16 cellular contexts compared by ENCODE assay signal in genomic region chr5:148848378-148849031, GRCh38. TPM values are rescaled to one million over a fixed set of nuclear protein-coding genes. Genes with fewer than 3 reads are reported as not detected.
DNase-seq lines count a peak whose midpoint lies in the region; ATAC-seq and FAIRE-seq lines count a peak whose summit lies in the region.
"Had no signal": no experiment of that assay in that cellular context is flagged by ENCODE, and none has a peak within 500 bp of the region (broad histone marks: within the 10 kb centered on the region; RNA-seq: fewer than 3 reads in every experiment).

No MANE protein-coding gene starts in this region.

- peak; percentile 30 for DNase-seq in NK-92 treated with Interleukin-12 subunit alpha and Interleukin-12 subunit beta, amount 100 ng/mL, for 24 hours (lab: John Stamatoyannopoulos, UW)
- DNase-seq in NK-92 (lab: John Stamatoyannopoulos, UW; ENCODE audit: unreplicated experiment) = no peak
- no peak for DNase-seq in activated T-helper 1 cell treated with anti-CD3 and anti-CD28 coated beads, Interleukin-12 subunit alpha, Interleukin-12 subunit beta, Interleukin-2, Interleukin-4 antibody, amounts not matched to agents 30 ng/mL and 10 ng/mL and 1 ng/mL, durations not matched to agents 14 hours and 24 hours and 36 hours (ENCODE audit: low spot score)
- peak in 3 of 10 donors; percentile 10 to 42 (median 15) for DNase-seq in naive thymus-derived CD8-positive, alpha-beta T cell
- no peak for DNase-seq in frontal cortex (ENCODE audit: low spot score in 2 of 2)
- no peak for DNase-seq in DMS 273 (lab: John Stamatoyannopoulos, UW; ENCODE audit: unreplicated experiment)
- DNase-seq in urothelium cell line (ENCODE audit: low spot score) = no peak
- DNase-seq: 8988T, amniotic stem cell, COR-L47, heart left ventricle, NCI-H2029 treated with DMSO at 0.1 percent for 48 hours, NCI-H526, tibial artery had no signal

- intact Hi-C loops in activated T-helper 1 cell treated with anti-CD3 and anti-CD28 coated beads, Interleukin-12 subunit alpha, Interleukin-12 subunit beta, Interleukin-2, Interleukin-4 antibody, amounts not matched to agents 30 ng/mL and 10 ng/mL and 1 ng/mL, durations not matched to agents 14 hours and 24 hours and 36 hours (cut with micrococcal nuclease) = no loop called here

- peak overlapping the region in 3 of 4 donors; percentile 35 to 70 (median 63) for H3K4me3 Mint-ChIP-seq in IgD-negative memory B cell
- H3K4me3 Mint-ChIP-seq in activated T-helper 1 cell treated with anti-CD3 and anti-CD28 coated beads, Interleukin-12 subunit alpha, Interleukin-12 subunit beta, Interleukin-2, Interleukin-4 antibody, amounts not matched to agents 30 ng/mL and 10 ng/mL and 1 ng/mL, durations not matched to agents 14 hours and 24 hours and 36 hours = peak overlapping the region; percentile 51
- peak overlapping the region; percentile 5 to 78 (median 48) for H3K4me3 Mint-ChIP-seq in naive thymus-derived CD8-positive, alpha-beta T cell

- peaks cover 8% of the 10 kb centered on the region for H3K36me3 Mint-ChIP-seq in IgD-negative memory B cell
- peaks cover 4% of the 10 kb centered on the region for H3K36me3 Mint-ChIP-seq in activated T-helper 1 cell treated with anti-CD3 and anti-CD28 coated beads, Interleukin-12 subunit alpha, Interleukin-12 subunit beta, Interleukin-2, Interleukin-4 antibody, amounts not matched to agents 30 ng/mL and 10 ng/mL and 1 ng/mL, durations not matched to agents 14 hours and 24 hours and 36 hours (ENCODE audit: low read depth)
- H3K36me3 Mint-ChIP-seq in naive thymus-derived CD8-positive, alpha-beta T cell = peaks cover 0 to 6% (median 4%) of the 10 kb centered on the region in 3 donors

- POLR2A ChIA-PET in naive thymus-derived CD8-positive, alpha-beta T cell (lab: Charles Lee) = interaction anchor here (1.2 to 1.5 kb wide), 2 partner anchors 20 to 23 kb away, joined by 4 to 5 read pairs; partner anchors contain the start of gene ADRB2

- no peaks in the 10 kb centered on the region for H3K9me3 Mint-ChIP-seq in IgD-negative memory B cell
- H3K9me3 Mint-ChIP-seq in activated T-helper 1 cell treated with anti-CD3 and anti-CD28 coated beads, Interleukin-12 subunit alpha, Interleukin-12 subunit beta, Interleukin-2, Interleukin-4 antibody, amounts not matched to agents 30 ng/mL and 10 ng/mL and 1 ng/mL, durations not matched to agents 14 hours and 24 hours and 36 hours = peaks cover 6% of the 10 kb centered on the region
- H3K9me3 Mint-ChIP-seq in naive thymus-derived CD8-positive, alpha-beta T cell = peaks cover 0 to 17% (median 2%) of the 10 kb centered on the region in 9 donors

- H3K27me3 Mint-ChIP-seq in IgD-negative memory B cell = no peaks in the 10 kb centered on the region
- peaks cover 13% of the 10 kb centered on the region for H3K27me3 Mint-ChIP-seq in activated T-helper 1 cell treated with anti-CD3 and anti-CD28 coated beads, Interleukin-12 subunit alpha, Interleukin-12 subunit beta, Interleukin-2, Interleukin-4 antibody, amounts not matched to agents 30 ng/mL and 10 ng/mL and 1 ng/mL, durations not matched to agents 14 hours and 24 hours and 36 hours (ENCODE audit: insufficient read depth)
- H3K27me3 Mint-ChIP-seq in naive thymus-derived CD8-positive, alpha-beta T cell = peaks cover 0 to 5% (median 0%) of the 10 kb centered on the region in 5 donors

- FAIRE-seq in frontal cortex (lab: Jason Lieb, UNC) (no peak), urothelium cell line (lab: Jason Lieb, UNC) (no peak)

- H3K27ac Mint-ChIP-seq in IgD-negative memory B cell = peak overlapping the region in 2 of 3 donors; percentile 7 to 63
- H3K27ac Mint-ChIP-seq in activated T-helper 1 cell treated with anti-CD3 and anti-CD28 coated beads, Interleukin-12 subunit alpha, Interleukin-12 subunit beta, Interleukin-2, Interleukin-4 antibody, amounts not matched to agents 30 ng/mL and 10 ng/mL and 1 ng/mL, durations not matched to agents 14 hours and 24 hours and 36 hours = peak overlapping the region; percentile 61
- peak overlapping the region; percentile 16 to 94 (median 75) for H3K27ac Mint-ChIP-seq in naive thymus-derived CD8-positive, alpha-beta T cell

- ATAC-seq in naive thymus-derived CD8-positive, alpha-beta T cell = peak; percentile 47 to 54

- H3K4me1 Mint-ChIP-seq in IgD-negative memory B cell = peaks cover 18 to 28% (median 24%) of the 10 kb centered on the region in 3 donors
- peaks cover 38% of the 10 kb centered on the region for H3K4me1 Mint-ChIP-seq in activated T-helper 1 cell treated with anti-CD3 and anti-CD28 coated beads, Interleukin-12 subunit alpha, Interleukin-12 subunit beta, Interleukin-2, Interleukin-4 antibody, amounts not matched to agents 30 ng/mL and 10 ng/mL and 1 ng/mL, durations not matched to agents 14 hours and 24 hours and 36 hours (ENCODE audit: low read depth)
- H3K4me1 Mint-ChIP-seq in naive thymus-derived CD8-positive, alpha-beta T cell = peaks cover 20 to 71% (median 37%) of the 10 kb centered on the region in 4 donors

RNA-seq across cellular contexts. Expression of gene ADRB2, which starts 22.1 kb away (rescaled TPM):
- 9.1 TPM for polyA plus RNA-seq in IgD-negative memory B cell
- 0.83 and 0.93 TPM in 2 replicates for total RNA-seq in activated T-helper 1 cell treated with anti-CD3 and anti-CD28 coated beads, Interleukin-12 subunit alpha, Interleukin-12 subunit beta, Interleukin-2, Interleukin-4 antibody, amounts not matched to agents 30 ng/mL and 10 ng/mL and 1 ng/mL, durations not matched to agents 14 hours and 24 hours and 36 hours
- total RNA-seq in naive thymus-derived CD8-positive, alpha-beta T cell = 1 to 10 TPM; 2.1 to 2.2 TPM
- 10 to 100 TPM in 1 of 3 donors, under 1 TPM in 1, not detected in 1; 0.33 to 12.9 TPM for polyA plus RNA-seq in naive thymus-derived CD8-positive, alpha-beta T cell
- 0.82 TPM for total RNA-seq in frontal cortex
- total RNA-seq: G401 had no signal
